In genomic region chr6:135128268-135128914, GRCh38 we compare ENCODE assay signal across 8 cellular contexts. TPM values are rescaled to one million over a fixed set of nuclear protein-coding genes. Genes with fewer than 3 reads are reported as not detected.
DNase-seq lines count a peak whose midpoint lies in the region; ATAC-seq, FAIRE-seq and TF ChIP-seq lines count a peak whose summit lies in the region.

No MANE protein-coding gene starts in this region.

- FAIRE-seq in GM12892 (lab: Jason Lieb, UNC) = peak; percentile 95

- H3K4me3 Mint-ChIP-seq in T-helper 17 cell = peak overlapping the region; percentile 86

- no peaks in the 10 kb centered on the region for H3K27me3 ChIP-seq in upper lobe of left lung
- H3K27me3 ChIP-seq in uterus = no peaks in the 10 kb centered on the region

- no peaks in the 10 kb centered on the region for H3K36me3 ChIP-seq in upper lobe of left lung
- H3K36me3 ChIP-seq in uterus = no peaks in the 10 kb centered on the region

- H3K4me1 ChIP-seq in upper lobe of left lung (no peaks in the 10 kb centered on the region), uterus (no peaks in the 10 kb centered on the region)

- H3K4me1 Mint-ChIP-seq in T-helper 17 cell = peaks cover 13% of the 10 kb centered on the region

- no peak overlapping the region for H3K27ac ChIP-seq in upper lobe of left lung
- H3K27ac ChIP-seq in uterus = no peak overlapping the region

- H3K4me3 ChIP-seq in upper lobe of left lung (no peak overlapping the region), uterus (no peak overlapping the region)

- peaks cover 6% of the 10 kb centered on the region for H3K27me3 Mint-ChIP-seq in T-helper 17 cell

- TF ChIP-seq POLR2A in GM12892 (IDR thresholded peaks at IDR 0.05; ENCODE audit: low read depth, low read length) (no peak), upper lobe of left lung (IDR thresholded peaks at IDR 0.05) (no peak), uterus (IDR thresholded peaks at IDR 0.05) (no peak)

- no peaks in the 10 kb centered on the region for H3K36me3 Mint-ChIP-seq in T-helper 17 cell (ENCODE audit: low read depth)

- peak overlapping the region; percentile 96 for H3K27ac Mint-ChIP-seq in T-helper 17 cell

- TF ChIP-seq CTCF in upper lobe of left lung (IDR thresholded peaks at IDR 0.05) (no peak), uterus (IDR thresholded peaks at IDR 0.05) (no peak)

- intact Hi-C loops in cardiac septum (cut with DNase I) (no loop called here), uterus (cut with DNase I; ENCODE audit: low total_unique reads) (no loop called here)

- no peak for TF ChIP-seq EP300 in upper lobe of left lung (IDR thresholded peaks at IDR 0.05)

- no peak for DNase-seq in GM12892 (ENCODE audit: insufficient read length)
- no peak for DNase-seq in T-helper 17 cell
- peak; percentile 9 for DNase-seq in effector CD4-positive, alpha-beta T cell
- DNase-seq in cardiac septum (ENCODE audit: low spot score) = no peak
- no peak for DNase-seq in upper lobe of left lung
- DNase-seq in uterus = no peak
- DNase-seq in retina = no peak

- ATAC-seq in HG02678 (IDR thresholded peaks at IDR 0.05; ENCODE audit: unreplicated experiment) (peak; percentile 83), T-helper 17 cell (peak; percentile 92), upper lobe of left lung (ENCODE audit: low FRiP score in 2 of 2) (no peak)

- H3K9me3 ChIP-seq in T-helper 17 cell (ENCODE audit: control insufficient read depth, low read length, poor library complexity, severe bottlenecking) = no peaks in the 10 kb centered on the region
- no peaks in the 10 kb centered on the region for H3K9me3 ChIP-seq in upper lobe of left lung
- H3K9me3 ChIP-seq in uterus = no peaks in the 10 kb centered on the region

- WGBS in upper lobe of left lung, 2 donors = 52 to 73% methylated on average over 4 of the region's 4 CpGs

RNA-seq across cellular contexts. Expression of gene MYB, which starts 52.7 kb away (rescaled TPM):
- 34.5 TPM for polyA plus RNA-seq in GM12892 (2012; ENCODE audit: missing spikeins)
- total RNA-seq in T-helper 17 cell (1 to 10 TPM; 1.3 to 3.7 TPM), cardiac septum (0.24 TPM), upper lobe of left lung (10 to 100 TPM in 2 of 6 donors, 1 to 10 TPM in 4; 1.9 to 17.2 (median 4.7) TPM), uterus (1 to 10 TPM in 1 of 4 donors, under 1 TPM in 2, not detected in 1; 0.18 to 4.0 (median 0.59) TPM)

Comparison
In these comparisons a context has a peak if more than half of its experiments do, and no peak if none do; other contexts are left out.
1. ATAC-seq: peak in HG02678 (single experiment) and T-helper 17 cell (single experiment); none in upper lobe of left lung (0 of 2).